23 cellular contexts compared by ENCODE assay signal in the genomic region with DNA sequence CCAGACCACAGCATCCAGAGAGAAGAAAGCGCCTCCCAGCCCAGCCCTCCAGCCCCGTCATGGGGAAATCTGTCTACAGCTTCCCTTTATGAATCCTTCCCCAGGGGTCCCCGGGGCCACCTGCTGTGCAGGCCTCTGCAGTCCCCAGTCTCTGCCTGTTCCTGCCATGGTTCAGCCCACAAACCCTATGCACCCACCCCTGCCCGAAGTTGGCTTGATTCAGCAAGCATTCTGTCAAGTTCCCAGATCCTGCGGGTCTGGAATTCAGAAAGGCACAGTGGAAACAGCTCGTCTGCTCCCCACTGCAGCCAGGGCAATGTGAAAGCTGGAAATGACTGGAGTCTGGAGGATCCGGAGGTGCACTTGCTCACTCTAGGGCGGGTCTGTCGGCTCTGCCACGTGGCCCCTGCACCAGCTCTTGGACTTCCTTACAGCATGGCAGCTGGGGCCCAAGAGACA. TPM values are rescaled to one million over a fixed set of nuclear protein-coding genes. Genes with fewer than 3 reads are reported as not detected.
DNase-seq lines count a peak whose midpoint lies in the region; ATAC-seq and TF ChIP-seq lines count a peak whose summit lies in the region.
"Had no signal": no experiment of that assay in that cellular context is flagged by ENCODE, and none has a peak within 500 bp of the region (broad histone marks: within the 10 kb centered on the region; RNA-seq: fewer than 3 reads in every experiment).

No MANE protein-coding gene starts in this region.

- DNase-seq in RWPE2 (ENCODE audit: low spot score): peak; percentile 68
- DNase-seq in islet precursor cell: peak; percentile 39
- DNase-seq in sigmoid colon: peak; percentile 37
- no peak for DNase-seq in stimulated activated naive CD4-positive, alpha-beta T cell treated with Interleukin-2 at 50 U/mL for 16 hours (lab: John Stamatoyannopoulos, UW)
- no peak for DNase-seq in right cardiac atrium
- DNase-seq in NCI-H2227 (lab: John Stamatoyannopoulos, UW; ENCODE audit: unreplicated experiment): no peak
- DNase-seq: CD4-positive, alpha-beta memory T cell; COR-L47; DMS53; Kasumi-1; NCI-H1105; NCI-H1694; NCI-H2081; NCI-H226; NCI-H510A; NCI-H69; RPMI8226; SHP77 had no signal

- no peak overlapping the region for H3K27ac ChIP-seq in BLaER1 treated with 17β-estradiol and CSF1 and Interleukin-3, amounts not matched to agents 10 nM and 100 nM
- no peak overlapping the region for H3K27ac ChIP-seq in RWPE2 (ENCODE audit: poor library complexity, severe bottlenecking)
- no peak overlapping the region for H3K27ac ChIP-seq in sigmoid colon
- no peak overlapping the region for H3K27ac ChIP-seq in right cardiac atrium (ENCODE audit: low read length)

- no peaks in the 10 kb centered on the region for H3K36me3 ChIP-seq in BLaER1 treated with 17β-estradiol and CSF1 and Interleukin-3, amounts not matched to agents 10 nM and 100 nM
- H3K36me3 ChIP-seq in RWPE2 (ENCODE audit: low read depth): no peaks in the 10 kb centered on the region
- no peaks in the 10 kb centered on the region for H3K36me3 ChIP-seq in sigmoid colon

- peaks cover 18 to 56% (median 38%) of the 10 kb centered on the region in 10 experiments for H3K4me1 ChIP-seq in BLaER1 treated with 17β-estradiol and CSF1 and Interleukin-3, amounts not matched to agents 10 nM and 100 nM
- no peaks in the 10 kb centered on the region for H3K4me1 ChIP-seq in RWPE2 (ENCODE audit: insufficient read depth, poor library complexity, severe bottlenecking)
- H3K4me1 ChIP-seq in sigmoid colon: peaks cover 0 to 24% (median 21%) of the 10 kb centered on the region in 4 donors
- H3K4me1 ChIP-seq in right cardiac atrium (ENCODE audit: control insufficient read depth, insufficient read depth, low read length): no peaks in the 10 kb centered on the region

- peak overlapping the region in 7 of 11 experiments; percentile 5 to 42 (median 31); a peak in 10 of 22 replicates for H3K4me2 ChIP-seq in BLaER1 treated with 17β-estradiol and CSF1 and Interleukin-3, amounts not matched to agents 10 nM and 100 nM

- 80 to 85% methylated on average over 10 of the region's 10 CpGs for WGBS in sigmoid colon, 2 donors
- 83% methylated on average over 10 of the region's 10 CpGs for WGBS in right cardiac atrium

- no peak overlapping the region for H3K9ac ChIP-seq in BLaER1 treated with 17β-estradiol and CSF1 and Interleukin-3, amounts not matched to agents 10 nM and 100 nM

- H4K20me1 ChIP-seq in BLaER1 treated with 17β-estradiol and CSF1 and Interleukin-3, amounts not matched to agents 10 nM and 100 nM: peaks cover 0 to 34% (median 27%) of the 10 kb centered on the region in 11 experiments; a peak in 20 of 22 replicates

- H3K9me3 ChIP-seq in BLaER1 treated with 17β-estradiol and CSF1 and Interleukin-3, amounts not matched to agents 10 nM and 100 nM (replicated peaks in 1 of 11): peaks cover 0 to 11% (median 5%) of the 10 kb centered on the region in 11 experiments; a peak in 6 of 22 replicates
- H3K9me3 ChIP-seq in RWPE2 (ENCODE audit: severe bottlenecking): no peaks in the 10 kb centered on the region
- H3K9me3 ChIP-seq in sigmoid colon: no peaks in the 10 kb centered on the region
- no peaks in the 10 kb centered on the region for H3K9me3 ChIP-seq in right cardiac atrium (ENCODE audit: control insufficient read depth, low read length)

- H3K27me3 ChIP-seq in BLaER1 treated with 17β-estradiol and CSF1 and Interleukin-3, amounts not matched to agents 10 nM and 100 nM: peaks cover 53 to 86% (median 65%) of the 10 kb centered on the region in 11 experiments
- H3K27me3 ChIP-seq in RWPE2 (ENCODE audit: insufficient read depth, poor library complexity, severe bottlenecking) (peaks cover 38% of the 10 kb centered on the region), sigmoid colon (peaks cover 19 to 96% (median 62%) of the 10 kb centered on the region in 3 donors), right cardiac atrium (ENCODE audit: control insufficient read depth, insufficient read depth) (no peaks in the 10 kb centered on the region)

- ATAC-seq in RWPE2 (ENCODE audit: low read depth) (no peak), right cardiac atrium (no peak)
- ATAC-seq: HepG2 had no signal

- TF ChIP-seq POLR2A in sigmoid colon (IDR thresholded peaks at IDR 0.05): no peak

- intact Hi-C loops in sigmoid colon (cut with DNase I): no loop called here
- intact Hi-C loops in right cardiac atrium (cut with DNase I): no loop called here

- TF ChIP-seq CTCF in RWPE2 (IDR thresholded peaks at IDR 0.05; ENCODE audit: poor library complexity, severe bottlenecking) (no peak), sigmoid colon (IDR thresholded peaks at IDR 0.05) (no peak)

- H3K4me3 ChIP-seq in BLaER1 treated with 17β-estradiol and CSF1 and Interleukin-3, amounts not matched to agents 10 nM and 100 nM: no peak overlapping the region
- H3K4me3 ChIP-seq in RWPE2 (ENCODE audit: severe bottlenecking): no peak overlapping the region
- no peak overlapping the region for H3K4me3 ChIP-seq in sigmoid colon
- H3K4me3 ChIP-seq in right cardiac atrium (ENCODE audit: low read length): no peak overlapping the region

- TF ChIP-seq EP300 in sigmoid colon (IDR thresholded peaks at IDR 0.05): no peak

RNA-seq across cellular contexts. Expression of a gene that starts 2.9 kb away (rescaled TPM):
- total RNA-seq in sigmoid colon (under 1 TPM in 1 of 4 donors, not detected in 3; 0.36 TPM), right cardiac atrium (1 to 10 TPM in 1 of 4 donors, under 1 TPM in 3; 0.45 to 1.2 (median 0.61) TPM)
- polyA plus RNA-seq in sigmoid colon (under 1 TPM in 1 of 3 donors, not detected in 2; 0.41 TPM), right cardiac atrium (0.29 TPM)
- total RNA-seq: A172; CD4-positive, alpha-beta memory T cell; HT1080; M059J had no signal
- polyA plus RNA-seq: CD4-positive, alpha-beta memory T cell had no signal

Comparison
In these comparisons a context has a peak if more than half of its experiments do, and no peak if none do; other contexts are left out.
1. DNase-seq: peak in RWPE2 (single experiment), islet precursor cell (single experiment) and sigmoid colon (single experiment); none in stimulated activated naive CD4-positive, alpha-beta T cell treated with Interleukin-2 at 50 U/mL for 16 hours (single experiment), right cardiac atrium (0 of 3) and NCI-H2227 (single experiment).